In the genomic region with DNA sequence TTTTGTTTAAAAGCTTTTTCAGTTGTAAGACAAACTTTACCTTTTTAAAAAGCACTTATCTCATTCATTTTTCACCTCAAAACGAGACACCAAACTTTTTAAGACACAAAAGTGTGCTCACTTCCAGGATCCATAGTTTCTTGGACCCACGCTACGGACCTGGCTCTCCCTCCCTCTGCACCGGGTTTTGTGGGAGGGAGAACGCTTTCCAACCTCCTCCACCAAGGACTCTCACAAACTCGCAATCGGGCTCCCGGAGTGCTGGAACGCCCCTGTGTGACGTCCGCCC, we compare ENCODE assay signal across 7 cellular contexts. TPM values are rescaled to one million over a fixed set of nuclear protein-coding genes. Genes with fewer than 3 reads are reported as not detected.
DNase-seq lines count a peak whose midpoint lies in the region; ATAC-seq, FAIRE-seq and TF ChIP-seq lines count a peak whose summit lies in the region.

No MANE protein-coding gene starts in this region.

- intact Hi-C loops in naive thymus-derived CD4-positive, alpha-beta T cell (cut with micrococcal nuclease), result loop anchor here (1.0 to 10.0 kb wide), 11 partner anchors 76 to 1046 kb away; a partner anchor contains a TSS

- peak overlapping the region; percentile 87 to 97 (median 94) for H3K4me3 Mint-ChIP-seq in naive thymus-derived CD4-positive, alpha-beta T cell

- peaks cover 0 to 12% (median 7%) of the 10 kb centered on the region in 5 donors for H3K36me3 Mint-ChIP-seq in naive thymus-derived CD4-positive, alpha-beta T cell

- no peak for TF ChIP-seq POLR2A in GM12891 (IDR thresholded peaks at IDR 0.05; ENCODE audit: low read depth, low read length)

- H3K36me3 ChIP-seq in OCI-LY3 (replicated peaks; ENCODE audit: low read depth, low read length) (peaks cover 8% of the 10 kb centered on the region), endocrine pancreas (ENCODE audit: control insufficient read depth, insufficient read depth, low read length) (no peaks in the 10 kb centered on the region)
- peaks cover 4 to 6% (median 5%) of the 10 kb centered on the region in 3 experiments for H3K36me3 ChIP-seq in naive thymus-derived CD4-positive, alpha-beta T cell (ENCODE audit: control insufficient read depth in 2 of 3, insufficient read depth in 3 of 3, low read length in 3 of 3)

- H3K27me3 Mint-ChIP-seq in naive thymus-derived CD4-positive, alpha-beta T cell, result no peaks in the 10 kb centered on the region

- peaks cover 31 to 53% (median 50%) of the 10 kb centered on the region in 7 donors for H3K4me1 Mint-ChIP-seq in naive thymus-derived CD4-positive, alpha-beta T cell

- H3K27ac Mint-ChIP-seq in naive thymus-derived CD4-positive, alpha-beta T cell, result peak overlapping the region; percentile 96 to 100 (median 99)

- peak overlapping the region; percentile 86 for H3K4me2 ChIP-seq in OCI-LY3 (ENCODE audit: low read length)

- H3K4me3 ChIP-seq in OCI-LY3 (ENCODE audit: low read length) (peak overlapping the region; percentile 97), endocrine pancreas (ENCODE audit: control insufficient read depth, insufficient read depth, low read length) (peak overlapping the region; percentile 78)
- H3K4me3 ChIP-seq in naive thymus-derived CD4-positive, alpha-beta T cell (ENCODE audit: low read length), result peak overlapping the region; percentile 95

- H3K27ac ChIP-seq in OCI-LY3 (ENCODE audit: low read length), result peak overlapping the region; percentile 78
- H3K27ac ChIP-seq in naive thymus-derived CD4-positive, alpha-beta T cell (ENCODE audit: low read depth, low read length), result peak overlapping the region; percentile 85

- ATAC-seq in naive thymus-derived CD4-positive, alpha-beta T cell, result no peak
- no peak for ATAC-seq in GM21381 (IDR thresholded peaks at IDR 0.05; ENCODE audit: unreplicated experiment)

- H3K27me3 ChIP-seq in OCI-LY3 (ENCODE audit: low read depth, low read length), result no peaks in the 10 kb centered on the region
- no peaks in the 10 kb centered on the region for H3K27me3 ChIP-seq in endocrine pancreas (ENCODE audit: control insufficient read depth, insufficient read depth, low read length)
- no peaks in the 10 kb centered on the region for H3K27me3 ChIP-seq in naive thymus-derived CD4-positive, alpha-beta T cell (ENCODE audit: control insufficient read depth in 2 of 2, insufficient read depth in 2 of 2, low read length in 2 of 2)

- FAIRE-seq in GM12891 (lab: Jason Lieb, UNC), result no peak

- H3K79me2 ChIP-seq in OCI-LY3 (ENCODE audit: low read length), result peaks cover 41% of the 10 kb centered on the region

- POLR2A ChIA-PET in naive thymus-derived CD4-positive, alpha-beta T cell (lab: Charles Lee), result interaction anchor here (0.9 to 2.0 kb wide), 9 partner anchors 16 to 675 kb away, joined by 3 to 12 read pairs (median 4); a partner anchor contains a TSS

- DNase-seq in GM12891 (ENCODE audit: insufficient read length, low spot score) (peak; percentile 50), foreskin melanocyte (no peak)
- DNase-seq in naive thymus-derived CD4-positive, alpha-beta T cell, result no peak
- DNase-seq in activated CD8-positive, alpha-beta memory T cell treated with anti-CD3 and anti-CD28 coated beads for 24 hours, result no peak

- no peak for TF ChIP-seq CTCF in OCI-LY3 (IDR thresholded peaks at IDR 0.05; ENCODE audit: low read depth, low read length)

- H3K9ac ChIP-seq in OCI-LY3 (ENCODE audit: low read length), result peak overlapping the region; percentile 78
- H3K9ac ChIP-seq in endocrine pancreas (ENCODE audit: control insufficient read depth, insufficient read depth, low read length), result peak overlapping the region; percentile 89

- H2AFZ ChIP-seq in OCI-LY3 (ENCODE audit: low read depth, low read length), result peak overlapping the region; percentile 50; the same call in 1 of the 2 replicates

- H4K20me1 ChIP-seq in OCI-LY3 (ENCODE audit: insufficient read depth, low read length), result no peaks in the 10 kb centered on the region

- H3K9me3 ChIP-seq in OCI-LY3 (ENCODE audit: insufficient read depth, low read length), result no peaks in the 10 kb centered on the region
- no peaks in the 10 kb centered on the region for H3K9me3 ChIP-seq in endocrine pancreas (ENCODE audit: control insufficient read depth, low read length)
- H3K9me3 ChIP-seq in naive thymus-derived CD4-positive, alpha-beta T cell (ENCODE audit: control insufficient read depth in 2 of 3, low read length in 3 of 3), result no peaks in the 10 kb centered on the region

- peaks cover 21% of the 10 kb centered on the region for H3K4me1 ChIP-seq in OCI-LY3 (ENCODE audit: low read length)
- H3K4me1 ChIP-seq in endocrine pancreas (ENCODE audit: control insufficient read depth, insufficient read depth, low read length), result peaks cover 6% of the 10 kb centered on the region
- H3K4me1 ChIP-seq in naive thymus-derived CD4-positive, alpha-beta T cell (ENCODE audit: control insufficient read depth in 2 of 2, insufficient read depth in 2 of 2, low read length in 2 of 2), result peaks cover 20 to 21% of the 10 kb centered on the region in 2 donors

- CTCF ChIA-PET in naive thymus-derived CD4-positive, alpha-beta T cell (lab: Charles Lee), result interaction anchor here (0.6 to 1.4 kb wide), 3 partner anchors 37 to 215 kb away, joined by 3 to 4 read pairs (median 3); no protein-coding TSS in a partner anchor

- H3K9me3 Mint-ChIP-seq in naive thymus-derived CD4-positive, alpha-beta T cell, result no peaks in the 10 kb centered on the region

TF ChIP-seq in GM12891, 5 proteins besides CTCF, POLR2A, EP300 and RAD21:
- no peak for TF ChIP-seq SPI1 (IDR thresholded peaks at IDR 0.05; ENCODE audit: low read depth, low read length)
- TF ChIP-seq TAF1 (IDR thresholded peaks at IDR 0.05; ENCODE audit: low read depth, low read length), result no peak

RNA-seq across cellular contexts. Expression of a gene that starts 0.4 kb away (rescaled TPM):
- 0.05 TPM for polyA plus RNA-seq in GM12891 (2012; ENCODE audit: low read depth, missing spikeins)
- under 1 TPM; 0.16 to 0.48 (median 0.22) TPM for total RNA-seq in naive thymus-derived CD4-positive, alpha-beta T cell
- polyA plus RNA-seq in naive thymus-derived CD4-positive, alpha-beta T cell, result under 1 TPM in 1 of 2 donors, not detected in 1; 0.06 TPM

RNA-seq across cellular contexts. Expression of a gene that starts 0.5 kb away (rescaled TPM):
- 18.1 TPM for polyA plus RNA-seq in GM12891 (2012; ENCODE audit: low read depth, missing spikeins)
- total RNA-seq in naive thymus-derived CD4-positive, alpha-beta T cell, result 10 to 100 TPM; 24.4 to 39.9 (median 27.6) TPM
- polyA plus RNA-seq in naive thymus-derived CD4-positive, alpha-beta T cell, result 10 to 100 TPM; 17.2 to 20.9 TPM
